ENCODE assay signal across 18 cellular contexts in genomic region chr16:54526916-54527315, GRCh38.
DNase-seq lines count a peak whose midpoint lies in the region; ATAC-seq and TF ChIP-seq lines count a peak whose summit lies in the region.
"Had no signal": no experiment of that assay in that cellular context is flagged by ENCODE, and none has a peak within 500 bp of the region (broad histone marks: within the 10 kb centered on the region; RNA-seq: fewer than 3 reads in every experiment).

No MANE protein-coding gene starts in this region.

- H3K4me3 Mint-ChIP-seq in HFFc6 = no peak overlapping the region
- H3K4me3 Mint-ChIP-seq: B cell; CD4-positive, alpha-beta T cell had no signal

- H2BK120ac ChIP-seq in mesenchymal stem cell (ENCODE audit: low read depth, low read length) = no peak overlapping the region

- H3K36me3 Mint-ChIP-seq in HFFc6 (ENCODE audit: low read depth) = peaks cover 16% of the 10 kb centered on the region

- H3K9me3 Mint-ChIP-seq in HFFc6 = peaks cover 37% of the 10 kb centered on the region

- no peak overlapping the region for H3K9ac ChIP-seq in mesenchymal stem cell (ENCODE audit: low read length)
- H3K9ac ChIP-seq: KMS-11 had no signal

- H4K20me1 ChIP-seq in OCI-LY7 (ENCODE audit: insufficient read depth, low read length) = no peaks in the 10 kb centered on the region

- no peak overlapping the region for H2BK5ac ChIP-seq in mesenchymal stem cell (ENCODE audit: low read depth, low read length, poor library complexity, severe bottlenecking)

- no peak overlapping the region for H3K4me2 ChIP-seq in mesenchymal stem cell (ENCODE audit: low read length, poor library complexity, severe bottlenecking)
- no peak overlapping the region for H3K4me2 ChIP-seq in OCI-LY7 (ENCODE audit: low read length)
- H3K4me2 ChIP-seq: KMS-11 had no signal

- peaks cover 17% of the 10 kb centered on the region for H3K9me3 ChIP-seq in mesenchymal stem cell (ENCODE audit: control insufficient read depth, low read length)
- H3K9me3 ChIP-seq in OCI-LY7 (ENCODE audit: low read length) = no peaks in the 10 kb centered on the region
- H3K9me3 ChIP-seq: SJCRH30 had no signal

- H2BK15ac ChIP-seq in mesenchymal stem cell (ENCODE audit: low read depth, poor library complexity, severe bottlenecking) = no peak overlapping the region

- H3K27me3 ChIP-seq in brain microvascular endothelial cell (replicated peaks) (no peaks in the 10 kb centered on the region), mesenchymal stem cell (ENCODE audit: control insufficient read depth in 1 of 2, insufficient read depth in 1 of 2, low read length in 2 of 2) (no peaks in the 10 kb centered on the region)
- H3K27me3 ChIP-seq: SJCRH30 had no signal

- in situ Hi-C loops in brain microvascular endothelial cell (cut with HindIII; ENCODE audit: low pct_ligation_motif_present, low sequenced_read_pairs) = no loop called here

- no peak overlapping the region for H3K27ac ChIP-seq in brain microvascular endothelial cell
- H3K27ac ChIP-seq in mesenchymal stem cell (ENCODE audit: low read length, poor library complexity, severe bottlenecking) = no peak overlapping the region
- H3K27ac ChIP-seq in OCI-LY7 (ENCODE audit: low read depth, low read length, poor library complexity, severe bottlenecking) = no peak overlapping the region
- H3K27ac ChIP-seq: KMS-11, RWPE1, SJCRH30 had no signal

- no peak overlapping the region for H3K18ac ChIP-seq in mesenchymal stem cell (ENCODE audit: low read depth in 1 of 2, low read length in 2 of 2)

- no peaks in the 10 kb centered on the region for H3K9me2 ChIP-seq in OCI-LY7 (ENCODE audit: insufficient read depth, low read length)

- CTCF ChIA-PET in OCI-LY7 (lab: Charles Lee; ENCODE audit: unreplicated experiment) = no interaction called here

- no peak overlapping the region for H3K23ac ChIP-seq in mesenchymal stem cell (ENCODE audit: low read length in 2 of 2)

- no peak overlapping the region for H2AK5ac ChIP-seq in mesenchymal stem cell (ENCODE audit: low read length, severe bottlenecking)

- DNase-seq in AG20443 (ENCODE audit: low spot score) (peak; percentile 42), HFFc6 (peak; percentile 59), brain microvascular endothelial cell (peak; percentile 31), mesenchymal stem cell (peak; percentile 78), OCI-LY7 (ENCODE audit: low spot score) (no peak), NAMALWA (ENCODE audit: low spot score) (no peak), cerebellar nuclear complex (lab: John Stamatoyannopoulos, UW) (no peak)
- DNase-seq: CD4-positive, alpha-beta T cell; NCI-H1417 treated with DMSO at 0.1 percent for 48 hours; NCI-H2029 treated with DMSO at 0.1 percent for 48 hours; NCI-H510A; SJCRH30 had no signal

- ATAC-seq in HG03457 (IDR thresholded peaks at IDR 0.05; ENCODE audit: unreplicated experiment) = no peak
- ATAC-seq: GM12878, HepG2 had no signal

- no peak overlapping the region for H3K4me3 ChIP-seq in brain microvascular endothelial cell (ENCODE audit: low read depth, low read length)
- no peak overlapping the region for H3K4me3 ChIP-seq in mesenchymal stem cell (ENCODE audit: insufficient read depth in 1 of 2, low read depth in 1 of 2, low read length in 2 of 2)
- no peak overlapping the region for H3K4me3 ChIP-seq in OCI-LY7 (ENCODE audit: low read depth, low read length, poor library complexity, severe bottlenecking)
- H3K4me3 ChIP-seq: GM12878, SJCRH30 had no signal

- H3K27me3 Mint-ChIP-seq in HFFc6 (ENCODE audit: insufficient read depth) = peaks cover 10% of the 10 kb centered on the region; the same call in 1 of the 2 replicates
- H3K27me3 Mint-ChIP-seq: B cell had no signal

- no peak overlapping the region for H3K27ac Mint-ChIP-seq in HFFc6
- H3K27ac Mint-ChIP-seq: B cell; CD4-positive, alpha-beta T cell had no signal

- no peak overlapping the region for H4K8ac ChIP-seq in mesenchymal stem cell (ENCODE audit: low read length)

- intact Hi-C loops in OCI-LY7 (cut with micrococcal nuclease; ENCODE audit: unreplicated experiment) = no loop called here

- H3K4me1 ChIP-seq in mesenchymal stem cell (ENCODE audit: control insufficient read depth, insufficient read depth, low read depth, low read length) (no peaks in the 10 kb centered on the region), OCI-LY7 (ENCODE audit: insufficient read depth, low read length, poor library complexity, severe bottlenecking) (no peaks in the 10 kb centered on the region)
- H3K4me1 ChIP-seq: SJCRH30 had no signal

- POLR2A ChIA-PET in OCI-LY7 (lab: Charles Lee) = no interaction called here

- WGBS in mesenchymal stem cell = 28% methylated on average over 1 of the region's 1 CpG

- no peak overlapping the region for H3K4ac ChIP-seq in mesenchymal stem cell (ENCODE audit: low read depth in 1 of 2, low read length in 2 of 2)

- H2AFZ ChIP-seq in mesenchymal stem cell (ENCODE audit: low read depth, low read length) (no peak overlapping the region), OCI-LY7 (ENCODE audit: low read length) (no peak overlapping the region)

- no peaks in the 10 kb centered on the region for H3K36me3 ChIP-seq in brain microvascular endothelial cell (replicated peaks)
- no peaks in the 10 kb centered on the region for H3K36me3 ChIP-seq in mesenchymal stem cell (ENCODE audit: control insufficient read depth in 1 of 2, insufficient read depth in 2 of 2, low read depth in 1 of 2, low read length in 2 of 2)
- H3K36me3 ChIP-seq in OCI-LY7 (ENCODE audit: insufficient read depth, low read length) = no peaks in the 10 kb centered on the region
- H3K36me3 ChIP-seq: SJCRH30 had no signal

- H3K79me2 ChIP-seq in OCI-LY7 (ENCODE audit: insufficient read depth, low read depth, low read length) = no peaks in the 10 kb centered on the region

- BruUV-seq in OCI-LY7 (replicated peaks; lab: Mats Ljungman, UMichigan) = no TSS peak

- TF ChIP-seq CTCF in HFFc6 (IDR thresholded peaks at IDR 0.05) = no peak
- no peak for TF ChIP-seq CTCF in brain microvascular endothelial cell (IDR thresholded peaks at IDR 0.05; ENCODE audit: low read depth, low read length, missing control alignments)
- TF ChIP-seq CTCF in OCI-LY7 (conservative IDR thresholded peaks at IDR 0.05; ENCODE audit: low read length) = no peak

- no peak overlapping the region for H3K14ac ChIP-seq in mesenchymal stem cell (ENCODE audit: low read length in 2 of 2)

- H3K79me1 ChIP-seq in mesenchymal stem cell (replicated peaks; ENCODE audit: low read length, poor library complexity, severe bottlenecking) = no peaks in the 10 kb centered on the region

- H2BK12ac ChIP-seq in mesenchymal stem cell (ENCODE audit: low read length in 2 of 2) = no peak overlapping the region

- H3K4me1 Mint-ChIP-seq in HFFc6 (ENCODE audit: low read depth) = peaks cover 10% of the 10 kb centered on the region
- H3K4me1 Mint-ChIP-seq: B cell had no signal

- H4K91ac ChIP-seq in mesenchymal stem cell (ENCODE audit: low read length) = no peak overlapping the region

Comparison
In these comparisons a context has a peak if more than half of its experiments do, and no peak if none do; other contexts are left out.
1. DNase-seq: peak in AG20443 (single experiment), HFFc6 (single experiment), brain microvascular endothelial cell (single experiment) and mesenchymal stem cell (single experiment); none in OCI-LY7 (single experiment), NAMALWA (single experiment) and cerebellar nuclear complex (0 of 2).